ENCODE assay signal across 15 cellular contexts in genomic region chr12:74129702-74130101, GRCh38.
"Had no signal": no experiment of that assay in that cellular context is flagged by ENCODE, and none has a peak within 500 bp of the region (broad histone marks: within the 10 kb centered on the region; RNA-seq: fewer than 3 reads in every experiment).

No MANE protein-coding gene starts in this region.

- H3K36me3 ChIP-seq: prostate gland, right lobe of liver, upper lobe of right lung had no signal

- DNase-seq: activated CD4-positive, alpha-beta T cell treated with anti-CD3 and anti-CD28 coated beads, Interleukin-2, amount 50 U/mL, for 1 hour; activated naive CD4-positive, alpha-beta T cell treated with anti-CD3 and anti-CD28 coated beads, Interleukin-2, amount 10 ng/mL, durations not matched to agents 7 days and 5 days; activated T-cell treated with anti-CD3 and anti-CD28 coated beads for 4 hours; left colon; mucosa of descending colon; naive thymus-derived CD8-positive, alpha-beta T cell; occipital lobe; right lobe of liver; stimulated activated CD4-positive, alpha-beta T cell treated with anti-CD3 and anti-CD28 coated beads, Interleukin-4, amount 100 ng/mL, for 1 hour; stimulated activated CD8-positive, alpha-beta memory T cell treated with anti-CD3 and anti-CD28 coated beads, Interleukin-4, amount 100 ng/mL, for 48 hours; upper lobe of right lung had no signal

- H3K4me3 ChIP-seq: lung, mucosa of descending colon, prostate gland, right lobe of liver, upper lobe of right lung had no signal

- H3K27ac ChIP-seq: prostate gland, right lobe of liver, upper lobe of right lung had no signal

- FAIRE-seq: endometrium, TTC549 had no signal

- H3K9me3 ChIP-seq: prostate gland, right lobe of liver, upper lobe of right lung had no signal

- H3K4me1 ChIP-seq: prostate gland, right lobe of liver, upper lobe of right lung had no signal

- H3K27me3 ChIP-seq: right lobe of liver, upper lobe of right lung had no signal
